8 cellular contexts compared by ENCODE assay signal in genomic region chr7:131106681-131107342, GRCh38.
DNase-seq lines count a peak whose midpoint lies in the region; ATAC-seq, FAIRE-seq and TF ChIP-seq lines count a peak whose summit lies in the region.

No MANE protein-coding gene starts in this region.

- peak overlapping the region; percentile 89 for H3K9ac ChIP-seq in SK-N-MC (ENCODE audit: insufficient read length)

- TF ChIP-seq CTCF in A549 (IDR thresholded peaks at IDR 0.05), result no peak

- POLR2A ChIA-PET in A549 (lab: Yijun Ruan, JAX), result interaction anchor here (0.6 to 2.2 kb wide), 12 partner anchors 18 to 519 kb away, joined by 3 to 13 read pairs (median 4); no protein-coding TSS in a partner anchor

- no peak for FAIRE-seq in A549 (lab: Jason Lieb, UNC)

- H3K36me3 ChIP-seq in SK-N-MC (ENCODE audit: insufficient read depth, low read length), result no peaks in the 10 kb centered on the region; the same call in 1 of the 2 replicates

- no peaks in the 10 kb centered on the region for H3K9me3 ChIP-seq in A549
- H3K9me3 ChIP-seq in SK-N-MC (ENCODE audit: low read depth, low read length), result no peaks in the 10 kb centered on the region

- H3K27ac Mint-ChIP-seq in activated naive CD8-positive, alpha-beta T cell treated with anti-CD3 and anti-CD28 coated beads, Interleukin-2, amount 50 U/mL, for 24 hours, result peak overlapping the region; percentile 95

- no peak for TF ChIP-seq POLR2A in A549 (IDR thresholded peaks at IDR 0.05; ENCODE audit: low read length)

- CTCF ChIA-PET in A549 (lab: Yijun Ruan, JAX), result interaction anchor here (0.6 to 1.3 kb wide), 8 partner anchors 18 to 316 kb away, joined by 3 to 4 read pairs (median 4); no protein-coding TSS in a partner anchor

- 0 out of 5 replicates have a peak, but pooled peaks of 1 of the 2 experiments have one; percentile 3 for TF ChIP-seq RAD21 in A549 (conservative IDR thresholded peaks at IDR 0.05 in 1 of 2, IDR thresholded peaks at IDR 0.05 in 1 of 2)

- H3K4me1 Mint-ChIP-seq in activated naive CD8-positive, alpha-beta T cell treated with anti-CD3 and anti-CD28 coated beads, Interleukin-2, amount 50 U/mL, for 24 hours, result peaks cover 73% of the 10 kb centered on the region

- peaks cover 31% of the 10 kb centered on the region for H3K4me1 ChIP-seq in A549

- peak overlapping the region; percentile 98 to 99 for H3K27ac ChIP-seq in A549
- no peak overlapping the region for H3K27ac ChIP-seq in SK-N-MC

- TF ChIP-seq EP300 in A549 (IDR thresholded peaks at IDR 0.05), result no peak

- WGBS in A549 (ENCODE audit: missing lambda C conversion rate), result under 1% methylated on average over 30 of the region's 32 CpGs

- no peaks in the 10 kb centered on the region for H3K9me3 Mint-ChIP-seq in activated naive CD8-positive, alpha-beta T cell treated with anti-CD3 and anti-CD28 coated beads, Interleukin-2, amount 50 U/mL, for 24 hours

- DNase-seq in A549 (ENCODE audit: low read depth in 1 of 2, low spot score in 1 of 2) (peak in 1 of 2 experiments; percentile 60), SK-N-MC (ENCODE audit: low read depth, low spot score) (no peak), left ventricle myocardium superior (peak; percentile 70), putamen (ENCODE audit: low spot score) (peak; percentile 62), NCI-H1048 (lab: John Stamatoyannopoulos, UW) (no peak), mesenteric fat pad (ENCODE audit: low spot score) (no peak)
- peak; percentile 48 for DNase-seq in activated naive CD8-positive, alpha-beta T cell treated with anti-CD3 and anti-CD28 coated beads, Interleukin-2, amount 50 U/mL, for 24 hours

- peaks cover 16% of the 10 kb centered on the region for H3K36me3 Mint-ChIP-seq in activated naive CD8-positive, alpha-beta T cell treated with anti-CD3 and anti-CD28 coated beads, Interleukin-2, amount 50 U/mL, for 24 hours (ENCODE audit: low read depth)

- H3K4me3 Mint-ChIP-seq in activated naive CD8-positive, alpha-beta T cell treated with anti-CD3 and anti-CD28 coated beads, Interleukin-2, amount 50 U/mL, for 24 hours, result peak overlapping the region; percentile 96

- ATAC-seq in A549, result peak in 1 of 2 experiments; percentile 25; a peak in 3 of 6 replicates
- ATAC-seq in GM21390 (IDR thresholded peaks at IDR 0.05; ENCODE audit: unreplicated experiment), result peak; percentile 2
- peak; percentile 3 for ATAC-seq in activated naive CD8-positive, alpha-beta T cell treated with anti-CD3 and anti-CD28 coated beads, Interleukin-2, amount 50 U/mL, for 24 hours
- ATAC-seq in left ventricle myocardium superior, result peak; percentile 15

- peak overlapping the region; percentile 98 for H3K4me2 ChIP-seq in A549

- peaks cover 2% of the 10 kb centered on the region for H3K27me3 Mint-ChIP-seq in activated naive CD8-positive, alpha-beta T cell treated with anti-CD3 and anti-CD28 coated beads, Interleukin-2, amount 50 U/mL, for 24 hours

- intact Hi-C loops in left ventricle myocardium superior (cut with micrococcal nuclease), result no loop called here

- peak overlapping the region; percentile 78 for H3K4me3 ChIP-seq in A549
- peak overlapping the region; percentile 90 for H3K4me3 ChIP-seq in SK-N-MC

TF ChIP-seq in A549, 52 proteins besides CTCF, POLR2A, EP300 and RAD21:
- TF ChIP-seq SMC3 (IDR thresholded peaks at IDR 0.05) (no peak), NR3C1 (IDR thresholded peaks at IDR 0.05) (no peak), HDAC2 (IDR thresholded peaks at IDR 0.05) (no peak), MAZ (IDR thresholded peaks at IDR 0.05; ENCODE audit: borderline replicate concordance, low read depth, low read length) (no peak), JUNB (IDR thresholded peaks at IDR 0.05) (no peak), FOSB (CRISPR knock-in tag; IDR thresholded peaks at IDR 0.05) (no peak), BHLHE40 (IDR thresholded peaks at IDR 0.05; ENCODE audit: low read depth, low read length) (no peak), KDM1A (IDR thresholded peaks at IDR 0.05; ENCODE audit: low read depth) (no peak), ZSCAN20 (CRISPR knock-in tag; IDR thresholded peaks at IDR 0.05) (no peak), KDM5A (IDR thresholded peaks at IDR 0.05) (no peak), SREBF2 (IDR thresholded peaks at IDR 0.05) (no peak)
- TF ChIP-seq, protein P1, sequence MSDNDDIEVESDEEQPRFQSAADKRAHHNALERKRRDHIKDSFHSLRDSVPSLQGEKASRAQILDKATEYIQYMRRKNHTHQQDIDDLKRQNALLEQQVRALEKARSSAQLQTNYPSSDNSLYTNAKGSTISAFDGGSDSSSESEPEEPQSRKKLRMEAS (IDR thresholded peaks at IDR 0.05), result no peak; the same call in 1 of the 2 replicates

Comparison
In these comparisons a context has a peak if more than half of its experiments do, and no peak if none do; other contexts are left out.
1. DNase-seq: peak in activated naive CD8-positive, alpha-beta T cell treated with anti-CD3 and anti-CD28 coated beads, Interleukin-2, amount 50 U/mL, for 24 hours (single experiment), left ventricle myocardium superior (single experiment) and putamen (single experiment); none in SK-N-MC (single experiment), NCI-H1048 (single experiment) and mesenteric fat pad (single experiment).